Comparison of ENCODE assay signal across 1 cellular context in the genomic region with DNA sequence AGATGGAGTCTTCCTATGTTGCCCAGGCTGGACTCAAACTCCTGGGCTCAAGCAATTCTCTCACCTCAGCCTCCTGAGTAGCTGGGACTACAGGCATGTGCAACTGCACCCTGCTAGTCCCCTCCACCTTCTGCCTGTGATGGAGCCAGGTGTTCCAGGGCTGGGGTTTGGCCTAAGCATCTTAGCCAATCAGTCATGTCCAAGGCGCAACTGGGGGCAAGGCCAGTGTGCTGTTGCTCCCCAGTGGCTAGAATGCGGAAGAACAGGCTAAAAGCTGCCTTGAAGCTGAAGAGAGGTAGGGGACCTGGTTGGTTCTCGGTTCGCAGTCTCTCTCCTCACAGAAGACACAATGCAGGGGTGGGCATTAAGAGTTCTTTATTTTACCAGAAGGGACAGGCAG.
TF ChIP-seq lines count a peak whose summit lies in the region.

No MANE protein-coding gene starts in this region.

TF ChIP-seq in HepG2, 621 proteins besides CTCF, POLR2A, EP300 and RAD21 (continued from another document):
- TF ChIP-seq, protein P1, sequence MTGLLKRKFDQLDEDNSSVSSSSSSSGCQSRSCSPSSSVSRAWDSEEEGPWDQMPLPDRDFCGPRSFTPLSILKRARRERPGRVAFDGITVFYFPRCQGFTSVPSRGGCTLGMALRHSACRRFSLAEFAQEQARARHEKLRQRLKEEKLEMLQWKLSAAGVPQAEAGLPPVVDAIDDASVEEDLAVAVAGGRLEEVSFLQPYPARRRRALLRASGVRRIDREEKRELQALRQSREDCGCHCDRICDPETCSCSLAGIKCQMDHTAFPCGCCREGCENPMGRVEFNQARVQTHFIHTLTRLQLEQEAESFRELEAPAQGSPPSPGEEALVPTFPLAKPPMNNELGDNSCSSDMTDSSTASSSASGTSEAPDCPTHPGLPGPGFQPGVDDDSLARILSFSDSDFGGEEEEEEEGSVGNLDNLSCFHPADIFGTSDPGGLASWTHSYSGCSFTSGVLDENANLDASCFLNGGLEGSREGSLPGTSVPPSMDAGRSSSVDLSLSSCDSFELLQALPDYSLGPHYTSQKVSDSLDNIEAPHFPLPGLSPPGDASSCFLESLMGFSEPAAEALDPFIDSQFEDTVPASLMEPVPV (CRISPR knock-in tag; IDR thresholded peaks at IDR 0.05): no peak
- TF ChIP-seq, protein P2, sequence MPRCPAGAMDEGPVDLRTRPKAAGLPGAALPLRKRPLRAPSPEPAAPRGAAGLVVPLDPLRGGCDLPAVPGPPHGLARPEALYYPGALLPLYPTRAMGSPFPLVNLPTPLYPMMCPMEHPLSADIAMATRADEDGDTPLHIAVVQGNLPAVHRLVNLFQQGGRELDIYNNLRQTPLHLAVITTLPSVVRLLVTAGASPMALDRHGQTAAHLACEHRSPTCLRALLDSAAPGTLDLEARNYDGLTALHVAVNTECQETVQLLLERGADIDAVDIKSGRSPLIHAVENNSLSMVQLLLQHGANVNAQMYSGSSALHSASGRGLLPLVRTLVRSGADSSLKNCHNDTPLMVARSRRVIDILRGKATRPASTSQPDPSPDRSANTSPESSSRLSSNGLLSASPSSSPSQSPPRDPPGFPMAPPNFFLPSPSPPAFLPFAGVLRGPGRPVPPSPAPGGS (CRISPR knock-in tag; IDR thresholded peaks at IDR 0.05): no peak
- TF ChIP-seq ZNF326 (CRISPR knock-in tag; IDR thresholded peaks at IDR 0.05; ENCODE audit: borderline replicate concordance) (no peak), TCF7 (IDR thresholded peaks at IDR 0.05; ENCODE audit: low read depth) (no peak), GATAD1 (CRISPR knock-in tag; IDR thresholded peaks at IDR 0.05) (no peak), ZFP36L1 (CRISPR knock-in tag; IDR thresholded peaks at IDR 0.05) (no peak), ZNF772 (CRISPR knock-in tag; IDR thresholded peaks at IDR 0.05) (no peak), ONECUT2 (CRISPR knock-in tag; IDR thresholded peaks at IDR 0.05) (no peak)
- TF ChIP-seq, protein P3, sequence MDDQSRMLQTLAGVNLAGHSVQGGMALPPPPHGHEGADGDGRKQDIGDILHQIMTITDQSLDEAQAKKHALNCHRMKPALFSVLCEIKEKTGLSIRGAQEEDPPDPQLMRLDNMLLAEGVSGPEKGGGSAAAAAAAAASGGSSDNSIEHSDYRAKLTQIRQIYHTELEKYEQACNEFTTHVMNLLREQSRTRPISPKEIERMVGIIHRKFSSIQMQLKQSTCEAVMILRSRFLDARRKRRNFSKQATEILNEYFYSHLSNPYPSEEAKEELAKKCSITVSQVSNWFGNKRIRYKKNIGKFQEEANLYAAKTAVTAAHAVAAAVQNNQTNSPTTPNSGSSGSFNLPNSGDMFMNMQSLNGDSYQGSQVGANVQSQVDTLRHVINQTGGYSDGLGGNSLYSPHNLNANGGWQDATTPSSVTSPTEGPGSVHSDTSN (CRISPR knock-in tag; IDR thresholded peaks at IDR 0.05; ENCODE audit: borderline replicate concordance): no peak
